Comparison of ENCODE assay signal across 8 cellular contexts in genomic region chr1:68036946-68037345, GRCh38. TPM values are rescaled to one million over a fixed set of nuclear protein-coding genes. Genes with fewer than 3 reads are reported as not detected.
"Had no signal": no experiment of that assay in that cellular context is flagged by ENCODE, and none has a peak within 500 bp of the region (broad histone marks: within the 10 kb centered on the region; RNA-seq: fewer than 3 reads in every experiment).

No MANE protein-coding gene starts in this region.

- DNase-seq: GM23248, GOT3, H9, HCEC 1CT, KG1 had no signal

- H3K4me3 Mint-ChIP-seq: H9 had no signal

- FAIRE-seq: HTR-8/SVneo, K562 had no signal

- H3K4me3 ChIP-seq: GM23248, K562 had no signal

- H3K27ac ChIP-seq: GM23248 had no signal

- H2AFZ ChIP-seq: GM23248 had no signal

- H3K9ac ChIP-seq: GM23248 had no signal

- H3K27ac Mint-ChIP-seq: H9 had no signal

- ATAC-seq: K562 had no signal

RNA-seq across cellular contexts. Expression of gene DIRAS3, which starts 13.5 kb away (rescaled TPM):
- total RNA-seq: H9, HT-29 had no signal
